9 cellular contexts compared by ENCODE assay signal in genomic region chr6:43798688-43799444, GRCh38. TPM values are rescaled to one million over a fixed set of nuclear protein-coding genes. Genes with fewer than 3 reads are reported as not detected.
DNase-seq lines count a peak whose midpoint lies in the region; ATAC-seq, FAIRE-seq and TF ChIP-seq lines count a peak whose summit lies in the region.
"Had no signal": no experiment of that assay in that cellular context is flagged by ENCODE, and none has a peak within 500 bp of the region (broad histone marks: within the 10 kb centered on the region; RNA-seq: fewer than 3 reads in every experiment).

No MANE protein-coding gene starts in this region.

- H4K20me1 ChIP-seq in PC-3 (ENCODE audit: low read length), result no peaks in the 10 kb centered on the region
- H4K20me1 ChIP-seq in endothelial cell of umbilical vein (replicated peaks; ENCODE audit: control insufficient read depth, extremely low read depth, insufficient read depth, low read length), result no peaks in the 10 kb centered on the region

- H3K9me1 ChIP-seq in endothelial cell of umbilical vein (replicated peaks; ENCODE audit: control insufficient read depth, extremely low read depth, insufficient read depth, low read length), result no peaks in the 10 kb centered on the region

- no peaks in the 10 kb centered on the region for H3K9me2 ChIP-seq in PC-3 (replicated peaks; ENCODE audit: low read length)

- H3K9ac ChIP-seq in PC-3 (ENCODE audit: low read length) (no peak overlapping the region), endothelial cell of umbilical vein (replicated peaks; ENCODE audit: extremely low read depth, insufficient read depth, low read length) (no peak overlapping the region)

- H3K4me1 ChIP-seq in PC-3 (ENCODE audit: insufficient read depth, low read length), result peaks cover 25% of the 10 kb centered on the region
- no peaks in the 10 kb centered on the region for H3K4me1 ChIP-seq in endothelial cell of umbilical vein (ENCODE audit: control insufficient read depth, extremely low read depth, insufficient read depth, low read length)
- H3K4me1 ChIP-seq in neutrophil (ENCODE audit: control insufficient read depth in 1 of 2, insufficient read depth in 1 of 2, low read depth in 1 of 2, low read length in 1 of 2), result peaks cover 94 to 95% of the 10 kb centered on the region in 2 experiments

- TF ChIP-seq POLR2A in endothelial cell of umbilical vein (IDR thresholded peaks at IDR 0.05; ENCODE audit: low read depth, low read length), result no peak

- in situ Hi-C loops in GM13977 (cut with MboI; ENCODE audit: low pct_unique_long_range_greater_than_20kb, low sequenced_read_pairs, unreplicated experiment), result no loop called here

- DNase-seq in BJ (ENCODE audit: low read depth) (peak; percentile 44), PC-3 (peak; percentile 97), endothelial cell of umbilical vein (ENCODE audit: low read depth, low spot score) (peak; percentile 26), midbrain (lab: John Stamatoyannopoulos, UW) (no peak), GM13977 (ENCODE audit: low spot score) (no peak)

- no peaks in the 10 kb centered on the region for H3K27me3 ChIP-seq in BJ (ENCODE audit: control insufficient read depth, insufficient read depth, low read length)
- H3K27me3 ChIP-seq in PC-3 (ENCODE audit: low read length), result no peaks in the 10 kb centered on the region
- H3K27me3 ChIP-seq in endothelial cell of umbilical vein (ENCODE audit: control insufficient read depth in 2 of 2, insufficient read depth in 2 of 2, low read length in 2 of 2), result peaks cover 0 to 5% of the 10 kb centered on the region in 2 experiments
- H3K27me3 ChIP-seq in neutrophil, result no peaks in the 10 kb centered on the region

- H3K9me3 ChIP-seq in PC-3 (ENCODE audit: low read length), result no peaks in the 10 kb centered on the region
- no peaks in the 10 kb centered on the region for H3K9me3 ChIP-seq in endothelial cell of umbilical vein (replicated peaks; ENCODE audit: control insufficient read depth, insufficient read depth, low read length)
- no peaks in the 10 kb centered on the region for H3K9me3 ChIP-seq in neutrophil

- H2AFZ ChIP-seq in PC-3 (ENCODE audit: low read length) (0 out of 2 replicates have a peak overlapping the region, but pooled peaks have one; percentile 21), endothelial cell of umbilical vein (ENCODE audit: low read depth, low read length) (no peak overlapping the region)

- ATAC-seq in GM21447 (IDR thresholded peaks at IDR 0.05; ENCODE audit: unreplicated experiment), result peak; percentile 52
- peak; percentile 93 for ATAC-seq in PC-3
- no peak for ATAC-seq in HG03280 (IDR thresholded peaks at IDR 0.05; ENCODE audit: unreplicated experiment)

- no TSS peak for BruUV-seq in PC-3 (replicated peaks; lab: Mats Ljungman, UMichigan)
- BruUV-seq in endothelial cell of umbilical vein (replicated peaks; lab: Mats Ljungman, UMichigan), result no TSS peak

- no peaks in the 10 kb centered on the region for H3K79me2 ChIP-seq in PC-3 (ENCODE audit: low read length)
- H3K79me2 ChIP-seq in endothelial cell of umbilical vein (ENCODE audit: control insufficient read depth, insufficient read depth, low read length), result no peaks in the 10 kb centered on the region

- intact Hi-C loops in PC-3 (cut with micrococcal nuclease), result no loop called here
- intact Hi-C loops in endothelial cell of umbilical vein (cut with micrococcal nuclease), result no loop called here

- FAIRE-seq in endothelial cell of umbilical vein (lab: Jason Lieb, UNC), result peak; percentile 12
- FAIRE-seq: colon had no signal

- POLR2A ChIA-PET in BJ (lab: Charles Lee), result no interaction called here
- POLR2A ChIA-PET in PC-3 (lab: Charles Lee; ENCODE audit: unreplicated experiment), result interaction anchor here (0.6 kb wide), 1 partner anchor 176 kb away, joined by 4 read pairs; no protein-coding TSS in a partner anchor
- POLR2A ChIA-PET in endothelial cell of umbilical vein (lab: Charles Lee), result no interaction called here

- no peak for TF ChIP-seq CTCF in BJ (IDR thresholded peaks at IDR 0.05; ENCODE audit: insufficient read depth, low read depth, low read length)
- TF ChIP-seq CTCF in PC-3 (conservative IDR thresholded peaks at IDR 0.05; ENCODE audit: low read depth, low read length), result no peak
- TF ChIP-seq CTCF in endothelial cell of umbilical vein (IDR thresholded peaks at IDR 0.05; ENCODE audit: extremely low read depth in 1 of 2, insufficient read depth in 1 of 2, low read depth in 1 of 2, low read length in 2 of 2), result no peak
- no peak for TF ChIP-seq CTCF in neutrophil (IDR thresholded peaks at IDR 0.05)
- TF ChIP-seq CTCF in GM13977 (IDR thresholded peaks at IDR 0.05; ENCODE audit: extremely low read depth, insufficient read depth, missing control alignments), result no peak

- H3K4me3 ChIP-seq in BJ (ENCODE audit: low read depth, low read length) (no peak overlapping the region), PC-3 (ENCODE audit: low read length) (no peak overlapping the region), endothelial cell of umbilical vein (replicated peaks in 1 of 3; ENCODE audit: insufficient read depth in 1 of 3, low read depth in 1 of 3, low read length in 3 of 3) (no peak overlapping the region), neutrophil (ENCODE audit: low read depth in 1 of 2, low read length in 1 of 2) (peak overlapping the region; percentile 15 to 42)

- dilution Hi-C loops in endothelial cell of umbilical vein (cut with MboI; ENCODE audit: extremely low pct_ligation_motif_present, low sequenced_read_pairs), result no loop called here

- H3F3A ChIP-seq in PC-3 (ENCODE audit: low read length, unreplicated experiment), result no peaks in the 10 kb centered on the region

- H3K36me3 ChIP-seq in BJ (ENCODE audit: control insufficient read depth, insufficient read depth, low read length) (no peaks in the 10 kb centered on the region), PC-3 (ENCODE audit: low read depth, low read length) (no peaks in the 10 kb centered on the region), endothelial cell of umbilical vein (ENCODE audit: control insufficient read depth in 2 of 2, extremely low read depth in 1 of 2, insufficient read depth in 2 of 2, low read length in 2 of 2) (no peaks in the 10 kb centered on the region), neutrophil (no peaks in the 10 kb centered on the region)

- H3K4me2 ChIP-seq in PC-3 (ENCODE audit: low read length) (peak overlapping the region; percentile 64), endothelial cell of umbilical vein (ENCODE audit: insufficient read depth, low read length) (no peak overlapping the region)

- CTCF ChIA-PET in BJ (lab: Yijun Ruan, JAX), result no interaction called here
- CTCF ChIA-PET in PC-3 (lab: Charles Lee), result no interaction called here
- CTCF ChIA-PET in endothelial cell of umbilical vein (lab: Charles Lee), result no interaction called here

- H3K27ac ChIP-seq in PC-3 (ENCODE audit: low read length), result peak overlapping the region; percentile 49
- H3K27ac ChIP-seq in endothelial cell of umbilical vein (ENCODE audit: insufficient read depth, low read depth, low read length), result no peak overlapping the region
- H3K27ac ChIP-seq in neutrophil, result peak overlapping the region; percentile 90

TF ChIP-seq in endothelial cell of umbilical vein, 7 proteins besides CTCF, POLR2A, EP300 and RAD21:
- TF ChIP-seq MAX (IDR thresholded peaks at IDR 0.05; ENCODE audit: insufficient read depth, insufficient read length) (peak; percentile 29), JUN (IDR thresholded peaks at IDR 0.05; ENCODE audit: borderline replicate concordance, insufficient read depth, insufficient read length, low read depth) (peak; percentile 65), FOS (IDR thresholded peaks at IDR 0.05; ENCODE audit: borderline replicate concordance, insufficient read depth, low read length) (peak; percentile 27), GATA2 (IDR thresholded peaks at IDR 0.05; ENCODE audit: insufficient read depth, insufficient read length, low read depth, low read length) (no peak)

RNA-seq across cellular contexts. Expression of gene VEGFA, which starts 28.9 kb away (rescaled TPM):
- 197 and 357 TPM in 2 replicates for polyA plus RNA-seq in BJ (2011; rRNA removed)
- polyA minus RNA-seq in BJ (2011; rRNA and poly(A)+ RNA removed), result 201 and 248 TPM in 2 replicates
- total RNA-seq in PC-3 (2014; rRNA removed), result 146 and 190 TPM in 2 replicates
- total RNA-seq in endothelial cell of umbilical vein, result 16.6 and 18.1 TPM in 2 replicates
- 19.9 and 26.2 TPM in 2 replicates for polyA plus RNA-seq in endothelial cell of umbilical vein
- 25.8 and 26.3 TPM in 2 replicates for polyA plus RNA-seq in endothelial cell of umbilical vein (2011; cell fraction: cytosol; rRNA removed)
- polyA plus RNA-seq in endothelial cell of umbilical vein (2011; cell fraction: nucleus; rRNA removed), result 85.5 and 96.9 TPM in 2 replicates
- 15.5 and 19.0 TPM in 2 replicates for polyA plus RNA-seq in endothelial cell of umbilical vein (2012)
- 44.6 and 71.9 TPM in 2 replicates for polyA minus RNA-seq in endothelial cell of umbilical vein
- 44.8 TPM for polyA minus RNA-seq in endothelial cell of umbilical vein (2011; cell fraction: cytosol; rRNA and poly(A)+ RNA removed)
- polyA minus RNA-seq in endothelial cell of umbilical vein (2011; cell fraction: nucleus; rRNA and poly(A)+ RNA removed), result 16.2 and 21.6 TPM in 2 replicates

Comparison
In these comparisons a context has a peak if more than half of its experiments do, and no peak if none do; other contexts are left out.
1. DNase-seq: peak in BJ (single experiment), PC-3 (single experiment) and endothelial cell of umbilical vein (single experiment); none in midbrain (single experiment) and GM13977 (single experiment).
2. H3K4me3 ChIP-seq: peak in neutrophil (2 of 2); none in BJ (single experiment), PC-3 (single experiment) and endothelial cell of umbilical vein (0 of 3).